8 cellular contexts compared by ENCODE assay signal in genomic region chr6:38639498-38640215, GRCh38. TPM values are rescaled to one million over a fixed set of nuclear protein-coding genes. Genes with fewer than 3 reads are reported as not detected.
A peak's percentile ranks its signal among the peaks of the same experiment; 100 is the strongest.
DNase-seq lines count a peak whose midpoint lies in the region; ATAC-seq and TF ChIP-seq lines count a peak whose summit lies in the region.

TSS of gene BTBD9 (minus strand) at chr6:38639929.

- TF ChIP-seq POLR2A in GM18526 (IDR thresholded peaks at IDR 0.05; ENCODE audit: extremely low read depth, insufficient read length), result peak; percentile 51

- in situ Hi-C loops in ACHN (cut with HindIII; ENCODE audit: low pct_ligation_motif_present, low pct_unique_long_range_greater_than_20kb, low sequenced_read_pairs), result no loop called here

- DNase-seq in ACHN (peak; percentile 75), NCI-H2227 treated with DMSO at 0.1 percent for 48 hours (lab: John Stamatoyannopoulos, UW) (peak; percentile 92), cerebellum (ENCODE audit: low spot score) (peak; percentile 88), kidney glomerular epithelial cell (lab: John Stamatoyannopoulos, UW) (peak; percentile 79)
- DNase-seq in activated CD4-positive, CD25-positive, alpha-beta regulatory T cell treated with anti-CD3 and anti-CD28 coated beads, Interleukin-2, amount 50 U/mL, for 72 hours, result peak; percentile 87
- DNase-seq in stimulated activated CD4-positive, alpha-beta T cell treated with anti-CD3 and anti-CD28 coated beads, Interleukin-1b, Interleukin-23, amount 100 ng/mL, for 1 hour (ENCODE audit: low read depth in 2 of 2), result peak; percentile 40 to 51

- ATAC-seq in HG03064 (IDR thresholded peaks at IDR 0.05; ENCODE audit: low read depth, unreplicated experiment), result peak; percentile 70

RNA-seq across cellular contexts. Expression of gene BTBD9, which starts in this region (rescaled TPM):
- 29.3 TPM for total RNA-seq in cerebellum

Comparison
In these comparisons a context has a peak if more than half of its experiments do, and no peak if none do; other contexts are left out.
1. Peak in every context shown above with its lines: DNase-seq and ATAC-seq.